20 cellular contexts compared by ENCODE assay signal in genomic region chrX:137982791-137983190, GRCh38.
A peak's percentile ranks its signal among the peaks of the same experiment; 100 is the strongest.
DNase-seq lines count a peak whose midpoint lies in the region; ATAC-seq and TF ChIP-seq lines count a peak whose summit lies in the region.
"Had no signal": no experiment of that assay in that cellular context is flagged by ENCODE, and none has a peak within 500 bp of the region (broad histone marks: within the 10 kb centered on the region; RNA-seq: fewer than 3 reads in every experiment).

No MANE protein-coding gene starts in this region.

- H3K27ac Mint-ChIP-seq in GM23338, result no peak overlapping the region
- peak overlapping the region in 1 of 3 experiments; percentile 43; a peak in 1 of 7 replicates for H3K27ac Mint-ChIP-seq in H9
- H3K27ac Mint-ChIP-seq in brain, result peak overlapping the region in 4 of 5 experiments; percentile 38 to 75 (median 72)
- H3K27ac Mint-ChIP-seq: CD4-positive, alpha-beta T cell; IgD-negative memory B cell had no signal

- H2BK12ac ChIP-seq in H9 (ENCODE audit: insufficient read length, low read depth, low read length), result no peak overlapping the region

- no peak overlapping the region for H2BK15ac ChIP-seq in H9 (ENCODE audit: low read depth, low read length)

- POLR2A ChIA-PET in RWPE1 (lab: Yijun Ruan, JAX; ENCODE audit: low non-redundant PET), result no interaction called here

- no peak for DNase-seq in GM23338 (ENCODE audit: low spot score)
- no peak for DNase-seq in H9
- peak; percentile 85 to 92 for DNase-seq in NCI-H526 (lab: John Stamatoyannopoulos, UW)
- DNase-seq in RWPE1 (ENCODE audit: low spot score), result no peak
- DNase-seq in EL, result no peak
- no peak for DNase-seq in dedifferentiated amniotic fluid mesenchymal stem cell (ENCODE audit: extremely low spot score)
- DNase-seq: AML-193; CD4-positive, alpha-beta T cell; DMS79 treated with DMSO at 0.1 percent for 48 hours; GOT3; HCEC 1CT; Karpas-422; KBM-7 had no signal

- H2AFZ ChIP-seq in GM23338, result no peak overlapping the region
- no peak overlapping the region for H2AFZ ChIP-seq in H9 (ENCODE audit: low read length)

- H3K27ac ChIP-seq in GM23338 (ENCODE audit: low read depth) (peak overlapping the region; percentile 62; the same call in 1 of the 2 replicates), H9 (ENCODE audit: insufficient read length, low read depth, low read length) (no peak overlapping the region), RWPE1 (no peak overlapping the region)
- H3K27ac ChIP-seq: A549, C4-2B had no signal

- CTCF ChIA-PET in RWPE1 (lab: Yijun Ruan, JAX), result interaction anchor here (0.7 kb wide), 1 partner anchor 55 kb away, joined by 3 read pairs; no protein-coding TSS in a partner anchor

- H3K79me2 ChIP-seq in GM23338 (replicated peaks; ENCODE audit: insufficient read depth), result no peaks in the 10 kb centered on the region
- no peaks in the 10 kb centered on the region for H3K79me2 ChIP-seq in H9 (ENCODE audit: insufficient read depth, low read length)

- H4K5ac ChIP-seq in H9 (ENCODE audit: insufficient read length, low read depth, low read length), result no peak overlapping the region

- TF ChIP-seq CTCF in GM23338 (conservative IDR thresholded peaks at IDR 0.05; ENCODE audit: low read depth in 2 of 2) (no peak), H9 (conservative IDR thresholded peaks at IDR 0.05) (no peak), brain (conservative IDR thresholded peaks at IDR 0.05) (no peak), RWPE1 (conservative IDR thresholded peaks at IDR 0.05; ENCODE audit: low read depth) (no peak)

- H2AK5ac ChIP-seq in H9 (ENCODE audit: insufficient read length, low read length), result no peak overlapping the region

- H3K14ac ChIP-seq in H9 (ENCODE audit: insufficient read depth, low read length), result no peak overlapping the region

- H3K4me1 ChIP-seq in GM23338 (ENCODE audit: insufficient read depth), result peaks cover 25% of the 10 kb centered on the region
- H3K4me1 ChIP-seq in H9 (ENCODE audit: insufficient read depth, low read length), result peaks cover 6% of the 10 kb centered on the region; the same call in 1 of the 2 replicates
- H3K4me1 ChIP-seq: A549 had no signal

- H3K27me3 Mint-ChIP-seq in GM23338 (ENCODE audit: insufficient read depth, low read depth, poor library complexity), result peaks cover 6% of the 10 kb centered on the region
- H3K27me3 Mint-ChIP-seq in H9 (ENCODE audit: low read depth), result no peaks in the 10 kb centered on the region; the same call in 1 of the 2 replicates
- peaks cover 5% of the 10 kb centered on the region for H3K27me3 Mint-ChIP-seq in brain
- H3K27me3 Mint-ChIP-seq: CD4-positive, alpha-beta T cell had no signal

- no peak overlapping the region for H3K4ac ChIP-seq in H9 (ENCODE audit: low read depth, low read length)

- H3K4me3 Mint-ChIP-seq in GM23338 (no peak overlapping the region), H9 (peak overlapping the region in 1 of 2 experiments; percentile 33; a peak in 1 of 5 replicates), brain (no peak overlapping the region)
- H3K4me3 Mint-ChIP-seq: CD4-positive, alpha-beta T cell; IgD-negative memory B cell had no signal

- WGBS in H9 (ENCODE audit: extremely low coverage, insufficient read length, low lambda C conversion rate), result no CpG with 5 or more reads among the region's 1 CpG

- H3K18ac ChIP-seq in H9 (ENCODE audit: insufficient read length, low read depth, low read length), result no peak overlapping the region

- H3K9me3 Mint-ChIP-seq in GM23338 (no peaks in the 10 kb centered on the region), H9 (peaks cover 0 to 17% of the 10 kb centered on the region in 2 experiments; a peak in 2 of 5 replicates), brain (peaks cover 0 to 3% (median 0%) of the 10 kb centered on the region in 5 experiments)
- H3K9me3 Mint-ChIP-seq: CD4-positive, alpha-beta T cell had no signal

- H4K8ac ChIP-seq in H9 (replicated peaks; ENCODE audit: insufficient read length, low read depth, low read length), result no peak overlapping the region

- ATAC-seq in GM23338 (no peak), HG03108 (IDR thresholded peaks at IDR 0.05; ENCODE audit: unreplicated experiment) (no peak)
- ATAC-seq: A549, GM12878, HepG2 had no signal

- no peak overlapping the region for H3K9ac ChIP-seq in H9 (ENCODE audit: extremely low read depth, insufficient read length, low read length)

- H3K79me1 ChIP-seq in H9 (ENCODE audit: insufficient read depth, low read depth, low read length, poor library complexity, severe bottlenecking), result no peaks in the 10 kb centered on the region

- no peak overlapping the region for H3K23ac ChIP-seq in H9 (ENCODE audit: insufficient read length, low read depth, low read length)

- H3K36me3 Mint-ChIP-seq in GM23338 (ENCODE audit: low read depth) (no peaks in the 10 kb centered on the region), H9 (ENCODE audit: insufficient read depth in 1 of 3, low read depth in 3 of 3) (no peaks in the 10 kb centered on the region), brain (no peaks in the 10 kb centered on the region)
- H3K36me3 Mint-ChIP-seq: IgD-negative memory B cell had no signal

- H3K4me1 Mint-ChIP-seq in GM23338 (peaks cover 32% of the 10 kb centered on the region), H9 (peaks cover 30 to 32% of the 10 kb centered on the region in 2 experiments), brain (peaks cover 48% of the 10 kb centered on the region)
- H3K4me1 Mint-ChIP-seq: IgD-negative memory B cell had no signal

- no peak overlapping the region for H3K56ac ChIP-seq in H9 (ENCODE audit: insufficient read length, low read depth, low read length)

- no peak overlapping the region for H3T11ph ChIP-seq in H9 (ENCODE audit: low read length)

- H3K36me3 ChIP-seq in GM23338 (ENCODE audit: insufficient read depth), result no peaks in the 10 kb centered on the region

- no peaks in the 10 kb centered on the region for H3K23me2 ChIP-seq in H9 (ENCODE audit: insufficient read length, low read depth, low read length, poor library complexity, severe bottlenecking)

- H3K4me3 ChIP-seq in GM23338, result 0 out of 2 replicates have a peak overlapping the region, but pooled peaks have one; percentile 18
- H3K4me3 ChIP-seq: A549, GM12878 had no signal

- no peak overlapping the region for H2BK5ac ChIP-seq in H9 (ENCODE audit: insufficient read length, low read length)

- no peaks in the 10 kb centered on the region for H3K9me2 ChIP-seq in GM23338 (ENCODE audit: insufficient read depth)

- H3K4me2 ChIP-seq in GM23338 (peak overlapping the region; percentile 66), H9 (ENCODE audit: insufficient read depth, insufficient read length, low read length) (peak overlapping the region; percentile 41)
- H3K4me2 ChIP-seq: A549 had no signal

- no peak overlapping the region for H2BK20ac ChIP-seq in H9 (ENCODE audit: low read depth, low read length, poor library complexity, severe bottlenecking)

- H2BK120ac ChIP-seq in H9 (ENCODE audit: low read depth, low read length, poor library complexity, severe bottlenecking), result no peak overlapping the region

- H4K91ac ChIP-seq in H9 (ENCODE audit: insufficient read length, low read depth, low read length), result no peak overlapping the region

- H4K20me1 ChIP-seq in GM23338 (replicated peaks; ENCODE audit: insufficient read depth) (no peaks in the 10 kb centered on the region), H9 (ENCODE audit: control insufficient read depth, insufficient read depth, insufficient read length) (no peaks in the 10 kb centered on the region)

- H3F3A ChIP-seq in GM23338 (replicated peaks; ENCODE audit: low read depth), result no peaks in the 10 kb centered on the region

- H3K27me3 ChIP-seq in GM23338 (ENCODE audit: insufficient read depth), result no peaks in the 10 kb centered on the region
- no peaks in the 10 kb centered on the region for H3K27me3 ChIP-seq in H9 (ENCODE audit: insufficient read depth, low read length)

- H3K9me3 ChIP-seq in H9 (ENCODE audit: control insufficient read depth, low read depth, low read length), result no peaks in the 10 kb centered on the region
- H3K9me3 ChIP-seq: A549 had no signal

TF ChIP-seq in GM23338, 12 proteins besides CTCF, POLR2A, EP300 and RAD21:
- TF ChIP-seq EZH2 (IDR thresholded peaks at IDR 0.05; ENCODE audit: low read depth, unreplicated experiment) (no peak), REST (IDR thresholded peaks at IDR 0.05; ENCODE audit: unreplicated experiment) (no peak), NANOG (IDR thresholded peaks at IDR 0.05; ENCODE audit: borderline replicate concordance) (no peak), POLR2AphosphoS5 (IDR thresholded peaks at IDR 0.05; ENCODE audit: low read depth) (no peak), CREB1 (CRISPR knock-in tag; IDR thresholded peaks at IDR 0.05; ENCODE audit: low read depth) (no peak), EZH2phosphoT487 (IDR thresholded peaks at IDR 0.05; ENCODE audit: unreplicated experiment) (no peak)

Comparison
In these comparisons a context has a peak if more than half of its experiments do, and no peak if none do; other contexts are left out.
1. DNase-seq: peak in NCI-H526 (2 of 2); none in GM23338 (single experiment), H9 (single experiment), RWPE1 (single experiment), EL (single experiment) and dedifferentiated amniotic fluid mesenchymal stem cell (single experiment).